Comparison of ENCODE assay signal across 9 cellular contexts in genomic region chr6:78611886-78612480, GRCh38.
A peak's percentile ranks its signal among the peaks of the same experiment; 100 is the strongest.
DNase-seq lines count a peak whose midpoint lies in the region; ATAC-seq, FAIRE-seq and TF ChIP-seq lines count a peak whose summit lies in the region.
"Had no signal": no experiment of that assay in that cellular context is flagged by ENCODE, and none has a peak within 500 bp of the region (broad histone marks: within the 10 kb centered on the region; RNA-seq: fewer than 3 reads in every experiment).

No MANE protein-coding gene starts in this region.

- H3K27ac ChIP-seq in breast epithelium, result no peak overlapping the region
- no peak overlapping the region for H3K27ac ChIP-seq in endothelial cell of umbilical vein (ENCODE audit: insufficient read depth, low read depth, low read length)
- H3K27ac ChIP-seq in upper lobe of left lung, result no peak overlapping the region
- H3K27ac ChIP-seq: SK-N-MC had no signal

- FAIRE-seq in endothelial cell of umbilical vein (lab: Jason Lieb, UNC), result no peak

- H3K9me3 ChIP-seq in breast epithelium, result no peaks in the 10 kb centered on the region
- H3K9me3 ChIP-seq in endothelial cell of umbilical vein (replicated peaks; ENCODE audit: control insufficient read depth, insufficient read depth, low read length), result no peaks in the 10 kb centered on the region
- no peaks in the 10 kb centered on the region for H3K9me3 ChIP-seq in upper lobe of left lung

- H3K27ac Mint-ChIP-seq in MCF 10A (ENCODE audit: low read depth, unreplicated experiment), result no peak overlapping the region

- WGBS in upper lobe of left lung, 2 donors, result 58% methylated on average over 4 of the region's 4 CpGs

- TF ChIP-seq CTCF in MCF 10A (IDR thresholded peaks at IDR 0.05; ENCODE audit: unreplicated experiment) (peak; percentile 56), breast epithelium (IDR thresholded peaks at IDR 0.05) (no peak), NB4 (IDR thresholded peaks at IDR 0.05; ENCODE audit: low read depth, low read length) (peak; percentile 32), endothelial cell of umbilical vein (IDR thresholded peaks at IDR 0.05; ENCODE audit: extremely low read depth in 1 of 2, insufficient read depth in 1 of 2, low read depth in 1 of 2, low read length in 2 of 2) (peak; percentile 31 to 36), upper lobe of left lung (IDR thresholded peaks at IDR 0.05) (peak in 4 of 6 experiments; percentile 10 to 34 (median 18))

- peaks cover 11% of the 10 kb centered on the region for H3K4me1 Mint-ChIP-seq in MCF 10A (ENCODE audit: insufficient read depth, unreplicated experiment)

- no peaks in the 10 kb centered on the region for H4K20me1 ChIP-seq in endothelial cell of umbilical vein (replicated peaks; ENCODE audit: control insufficient read depth, extremely low read depth, insufficient read depth, low read length)

- TF ChIP-seq POLR2A in breast epithelium (IDR thresholded peaks at IDR 0.05), result no peak
- no peak for TF ChIP-seq POLR2A in NB4 (IDR thresholded peaks at IDR 0.05; ENCODE audit: extremely low read depth, insufficient read length)
- no peak for TF ChIP-seq POLR2A in endothelial cell of umbilical vein (IDR thresholded peaks at IDR 0.05; ENCODE audit: low read depth, low read length)
- TF ChIP-seq POLR2A in upper lobe of left lung (IDR thresholded peaks at IDR 0.05), result no peak

- H3K27me3 Mint-ChIP-seq in MCF 10A (ENCODE audit: insufficient read depth, unreplicated experiment), result no peaks in the 10 kb centered on the region

- H3K4me3 ChIP-seq in breast epithelium, result no peak overlapping the region
- no peak overlapping the region for H3K4me3 ChIP-seq in NB4 (ENCODE audit: low read depth, low read length)
- H3K4me3 ChIP-seq in endothelial cell of umbilical vein (replicated peaks in 1 of 3; ENCODE audit: insufficient read depth in 1 of 3, low read depth in 1 of 3, low read length in 3 of 3), result no peak overlapping the region
- no peak overlapping the region for H3K4me3 ChIP-seq in upper lobe of left lung
- H3K4me3 ChIP-seq: SK-N-MC had no signal

- POLR2A ChIA-PET in MCF 10A (lab: Yijun Ruan, JAX), result no interaction called here
- POLR2A ChIA-PET in endothelial cell of umbilical vein (lab: Charles Lee), result no interaction called here

- no peaks in the 10 kb centered on the region for H3K36me3 Mint-ChIP-seq in MCF 10A (ENCODE audit: insufficient read depth, unreplicated experiment)

- H3K36me3 ChIP-seq in breast epithelium, result no peaks in the 10 kb centered on the region
- no peaks in the 10 kb centered on the region for H3K36me3 ChIP-seq in endothelial cell of umbilical vein (ENCODE audit: control insufficient read depth in 2 of 2, extremely low read depth in 1 of 2, insufficient read depth in 2 of 2, low read length in 2 of 2)
- no peaks in the 10 kb centered on the region for H3K36me3 ChIP-seq in upper lobe of left lung

- dilution Hi-C loops in endothelial cell of umbilical vein (cut with MboI; ENCODE audit: extremely low pct_ligation_motif_present, low sequenced_read_pairs), result no loop called here

- peaks cover 1% of the 10 kb centered on the region for H3K9me3 Mint-ChIP-seq in MCF 10A (ENCODE audit: unreplicated experiment)

- no peak overlapping the region for H3K4me3 Mint-ChIP-seq in MCF 10A (ENCODE audit: unreplicated experiment)

- intact Hi-C loops in MCF 10A (cut with micrococcal nuclease) (loop anchor here (5.0 kb wide), 1 partner anchor 175 kb away; no protein-coding TSS in a partner anchor), breast epithelium (cut with DNase I; ENCODE audit: low total_unique reads) (no loop called here), endothelial cell of umbilical vein (cut with micrococcal nuclease) (loop anchor here (2.0 to 5.0 kb wide), 2 partner anchors 175 to 620 kb away; partner anchors contain the start of gene HMGN3)

- H3K4me2 ChIP-seq in endothelial cell of umbilical vein (ENCODE audit: insufficient read depth, low read length), result no peak overlapping the region

- no peaks in the 10 kb centered on the region for H3K9me1 ChIP-seq in endothelial cell of umbilical vein (replicated peaks; ENCODE audit: control insufficient read depth, extremely low read depth, insufficient read depth, low read length)

- H3K4me1 ChIP-seq in breast epithelium, result no peaks in the 10 kb centered on the region
- peaks cover 20% of the 10 kb centered on the region for H3K4me1 ChIP-seq in endothelial cell of umbilical vein (ENCODE audit: control insufficient read depth, extremely low read depth, insufficient read depth, low read length)
- no peaks in the 10 kb centered on the region for H3K4me1 ChIP-seq in upper lobe of left lung

- H2AFZ ChIP-seq in endothelial cell of umbilical vein (ENCODE audit: low read depth, low read length), result peak overlapping the region; percentile 4

- CTCF ChIA-PET in MCF 10A (lab: Yijun Ruan, JAX) (interaction anchor here (0.7 to 2.3 kb wide), 8 partner anchors 8 to 198 kb away, joined by 3 to 15 read pairs (median 3); no protein-coding TSS in a partner anchor), endothelial cell of umbilical vein (lab: Charles Lee) (interaction anchor here (1.3 kb wide), 1 partner anchor 33 kb away, joined by 3 read pairs; no protein-coding TSS in a partner anchor)

- no peak for TF ChIP-seq EP300 in upper lobe of left lung (IDR thresholded peaks at IDR 0.05)

- DNase-seq in MCF 10A (ENCODE audit: unreplicated experiment) (peak; percentile 31), breast epithelium (ENCODE audit: low spot score in 2 of 2) (no peak), NB4 (ENCODE audit: low read depth) (peak; percentile 24), endothelial cell of umbilical vein (ENCODE audit: low read depth, low spot score) (peak; percentile 40), upper lobe of left lung (no peak)

- ATAC-seq in upper lobe of left lung (ENCODE audit: low FRiP score in 2 of 2) (no peak), HG03139 (IDR thresholded peaks at IDR 0.05; ENCODE audit: unreplicated experiment) (no peak), GM21381 (IDR thresholded peaks at IDR 0.05; ENCODE audit: unreplicated experiment) (no peak), GM18519 (IDR thresholded peaks at IDR 0.05; ENCODE audit: low FRiP score, unreplicated experiment) (no peak)

- H3K79me2 ChIP-seq in endothelial cell of umbilical vein (ENCODE audit: control insufficient read depth, insufficient read depth, low read length), result no peaks in the 10 kb centered on the region

- BruUV-seq in MCF 10A (replicated peaks; lab: Mats Ljungman, UMichigan) (no TSS peak), endothelial cell of umbilical vein (replicated peaks; lab: Mats Ljungman, UMichigan) (no TSS peak)

- no peaks in the 10 kb centered on the region for H3K27me3 ChIP-seq in breast epithelium
- no peaks in the 10 kb centered on the region for H3K27me3 ChIP-seq in endothelial cell of umbilical vein (ENCODE audit: control insufficient read depth in 2 of 2, insufficient read depth in 2 of 2, low read length in 2 of 2)
- no peaks in the 10 kb centered on the region for H3K27me3 ChIP-seq in upper lobe of left lung

- H3K9ac ChIP-seq in endothelial cell of umbilical vein (replicated peaks; ENCODE audit: extremely low read depth, insufficient read depth, low read length), result no peak overlapping the region

TF ChIP-seq in endothelial cell of umbilical vein, 7 proteins besides CTCF, POLR2A, EP300 and RAD21:
- no peak for TF ChIP-seq EZH2 (IDR thresholded peaks at IDR 0.05; ENCODE audit: borderline replicate concordance, low read depth, low read length, severe bottlenecking)
- TF ChIP-seq JUN (IDR thresholded peaks at IDR 0.05; ENCODE audit: borderline replicate concordance, insufficient read depth, insufficient read length, low read depth), result no peak
- no peak for TF ChIP-seq FOS (IDR thresholded peaks at IDR 0.05; ENCODE audit: borderline replicate concordance, insufficient read depth, low read length)
- TF ChIP-seq, protein P1, sequence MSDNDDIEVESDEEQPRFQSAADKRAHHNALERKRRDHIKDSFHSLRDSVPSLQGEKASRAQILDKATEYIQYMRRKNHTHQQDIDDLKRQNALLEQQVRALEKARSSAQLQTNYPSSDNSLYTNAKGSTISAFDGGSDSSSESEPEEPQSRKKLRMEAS (IDR thresholded peaks at IDR 0.05; ENCODE audit: insufficient read depth, insufficient read length), result no peak
- no peak for TF ChIP-seq POLR2AphosphoS5 (IDR thresholded peaks at IDR 0.05; ENCODE audit: insufficient read depth, low read depth, low read length)
- no peak for TF ChIP-seq MYC (IDR thresholded peaks at IDR 0.05; ENCODE audit: low read depth, low read length)
- TF ChIP-seq GATA2 (IDR thresholded peaks at IDR 0.05; ENCODE audit: insufficient read depth, insufficient read length, low read depth, low read length), result no peak
TF ChIP-seq in endothelial cell of umbilical vein: peak in this region for 0.

Comparison
In these comparisons a context has a peak if more than half of its experiments do, and no peak if none do; other contexts are left out.
1. DNase-seq: peak in MCF 10A (single experiment), NB4 (single experiment) and endothelial cell of umbilical vein (single experiment); none in breast epithelium (0 of 2) and upper lobe of left lung (0 of 2).
2. CTCF ChIP-seq: peak in MCF 10A (single experiment), NB4 (single experiment), endothelial cell of umbilical vein (2 of 2) and upper lobe of left lung (4 of 6); none in breast epithelium (0 of 3).